8 cellular contexts compared by ENCODE assay signal in genomic region chr9:122122903-122123632, GRCh38. TPM values are rescaled to one million over a fixed set of nuclear protein-coding genes. Genes with fewer than 3 reads are reported as not detected.
A peak's percentile ranks its signal among the peaks of the same experiment; 100 is the strongest.
DNase-seq lines count a peak whose midpoint lies in the region; ATAC-seq and TF ChIP-seq lines count a peak whose summit lies in the region.

No MANE protein-coding gene starts in this region.

- H3K9ac ChIP-seq in DND-41 (ENCODE audit: low read depth, low read length) (no peak overlapping the region), PC-3 (ENCODE audit: low read length) (no peak overlapping the region)

- H3K4me1 ChIP-seq in DND-41 (ENCODE audit: insufficient read depth, low read length) (no peaks in the 10 kb centered on the region), PC-3 (ENCODE audit: insufficient read depth, low read length) (peaks cover 14% of the 10 kb centered on the region), suprapubic skin (peaks cover 19% of the 10 kb centered on the region)

- no peaks in the 10 kb centered on the region; the same call in none of the 2 replicates for H4K20me1 ChIP-seq in DND-41 (ENCODE audit: insufficient read depth, low read length)
- H4K20me1 ChIP-seq in PC-3 (ENCODE audit: low read length): no peaks in the 10 kb centered on the region

- WGBS in suprapubic skin: 30% methylated on average over 13 of the region's 13 CpGs

- peak; percentile 65 for DNase-seq in DND-41
- peak; percentile 72 for DNase-seq in PC-3
- peak; percentile 86 to 90 for DNase-seq in activated T-cell treated with anti-CD3 and anti-CD28 coated beads, Interleukin-2, amount 50 U/mL, for 48 hours
- DNase-seq in fibroblast of the aortic adventitia (ENCODE audit: low read depth): peak; percentile 77
- DNase-seq in occipital lobe (lab: John Stamatoyannopoulos, UW): peak; percentile 31
- no peak for DNase-seq in suprapubic skin (ENCODE audit: low spot score in 2 of 2)

- no TSS peak for BruUV-seq in PC-3 (replicated peaks; lab: Mats Ljungman, UMichigan)

- H3K36me3 ChIP-seq in DND-41 (ENCODE audit: insufficient read depth, low read length): no peaks in the 10 kb centered on the region
- H3K36me3 ChIP-seq in PC-3 (ENCODE audit: low read depth, low read length): no peaks in the 10 kb centered on the region
- no peaks in the 10 kb centered on the region for H3K36me3 ChIP-seq in suprapubic skin

- H3K27ac ChIP-seq in DND-41 (ENCODE audit: low read length) (no peak overlapping the region), PC-3 (ENCODE audit: low read length) (no peak overlapping the region), suprapubic skin (no peak overlapping the region)

- H2AFZ ChIP-seq in DND-41 (ENCODE audit: low read depth, low read length) (no peak overlapping the region), PC-3 (ENCODE audit: low read length) (peak overlapping the region; percentile 38; the same call in 1 of the 2 replicates)

- H3K4me3 ChIP-seq in DND-41 (ENCODE audit: low read depth in 1 of 2, low read length in 2 of 2) (no peak overlapping the region), PC-3 (ENCODE audit: low read length) (no peak overlapping the region), fibroblast of the aortic adventitia (ENCODE audit: low read depth, low read length) (no peak overlapping the region), suprapubic skin (no peak overlapping the region)

- POLR2A ChIA-PET in PC-3 (lab: Charles Lee; ENCODE audit: unreplicated experiment): no interaction called here

- H3K4me2 ChIP-seq in DND-41 (ENCODE audit: insufficient read depth, low read length) (no peak overlapping the region), PC-3 (ENCODE audit: low read length) (no peak overlapping the region)

- ATAC-seq in DND-41 (ENCODE audit: insufficient read depth, low read depth) (peak; percentile 75), HG03432 (IDR thresholded peaks at IDR 0.05; ENCODE audit: unreplicated experiment) (peak; percentile 55), PC-3 (no peak; the same call in 1 of the 2 replicates), GM18861 (IDR thresholded peaks at IDR 0.05; ENCODE audit: unreplicated experiment) (no peak)

- no peaks in the 10 kb centered on the region for H3K27me3 ChIP-seq in DND-41 (ENCODE audit: insufficient read depth, low read length, poor library complexity)
- no peaks in the 10 kb centered on the region for H3K27me3 ChIP-seq in PC-3 (ENCODE audit: low read length)
- H3K27me3 ChIP-seq in suprapubic skin: peaks cover 33% of the 10 kb centered on the region

- no peaks in the 10 kb centered on the region for H3K9me3 ChIP-seq in DND-41 (ENCODE audit: insufficient read depth, low read length, severe bottlenecking)
- no peaks in the 10 kb centered on the region for H3K9me3 ChIP-seq in PC-3 (ENCODE audit: low read length)
- no peaks in the 10 kb centered on the region for H3K9me3 ChIP-seq in suprapubic skin

- no peak for TF ChIP-seq POLR2A in suprapubic skin (IDR thresholded peaks at IDR 0.05)

- H3F3A ChIP-seq in PC-3 (ENCODE audit: low read length, unreplicated experiment): no peaks in the 10 kb centered on the region

- CTCF ChIA-PET in PC-3 (lab: Charles Lee): interaction anchor here (2.9 kb wide), 1 partner anchor 24 kb away, joined by 17 read pairs; no protein-coding TSS in a partner anchor

- H3K79me2 ChIP-seq in DND-41 (ENCODE audit: insufficient read depth, low read length): no peaks in the 10 kb centered on the region
- H3K79me2 ChIP-seq in PC-3 (ENCODE audit: low read length): no peaks in the 10 kb centered on the region

- TF ChIP-seq CTCF in DND-41 (IDR thresholded peaks at IDR 0.05; ENCODE audit: borderline replicate concordance, extremely low read depth, low read length, poor library complexity, severe bottlenecking) (peak; percentile 95), PC-3 (conservative IDR thresholded peaks at IDR 0.05; ENCODE audit: low read depth, low read length) (peak; percentile 97), fibroblast of the aortic adventitia (IDR thresholded peaks at IDR 0.05; ENCODE audit: insufficient read depth, low read length) (peak; percentile 100), suprapubic skin (IDR thresholded peaks at IDR 0.05) (peak; percentile 86 to 96)

- no peak for TF ChIP-seq EP300 in suprapubic skin (IDR thresholded peaks at IDR 0.05)

- intact Hi-C loops in PC-3 (cut with micrococcal nuclease): loop anchor here (1.0 to 10.0 kb wide), 2 partner anchors 24 to 142 kb away; partner anchors contain the start of genes MRRF and RBM18

- no peaks in the 10 kb centered on the region for H3K9me2 ChIP-seq in PC-3 (replicated peaks; ENCODE audit: low read length)

RNA-seq across cellular contexts. Expression of gene TTLL11, which starts 30.0 kb away (rescaled TPM):
- 7.0 and 8.9 TPM in 2 replicates for total RNA-seq in PC-3 (2014; rRNA removed)
- total RNA-seq in fibroblast of the aortic adventitia (ENCODE audit: low replicate concordance): 4.8 and 7.3 TPM in 2 replicates
- 26.8 TPM for total RNA-seq in occipital lobe
- 10 to 100 TPM in 2 of 4 donors, 1 to 10 TPM in 2; 7.2 to 12.1 (median 9.9) TPM for total RNA-seq in suprapubic skin

RNA-seq across cellular contexts. Expression of gene NDUFA8, which starts 36.5 kb away (rescaled TPM):
- total RNA-seq in PC-3 (2014; rRNA removed): 67.5 and 71.4 TPM in 2 replicates
- 23.5 and 25.2 TPM in 2 replicates for total RNA-seq in fibroblast of the aortic adventitia (ENCODE audit: low replicate concordance)
- total RNA-seq in occipital lobe: 18.2 TPM
- total RNA-seq in suprapubic skin: 10 to 100 TPM; 16.3 to 34.4 (median 30.2) TPM

RNA-seq across cellular contexts. Expression of gene MORN5, which starts 36.6 kb away (rescaled TPM):
- total RNA-seq in PC-3 (2014; rRNA removed) (not detected in 2 replicates), fibroblast of the aortic adventitia (ENCODE audit: low replicate concordance) (not detected in 2 replicates), occipital lobe (1.2 TPM), suprapubic skin (not detected)

Comparison
In these comparisons a context has a peak if more than half of its experiments do, and no peak if none do; other contexts are left out.
1. ATAC-seq: peak in DND-41 (single experiment) and HG03432 (single experiment); none in PC-3 (single experiment) and GM18861 (single experiment).
2. DNase-seq: peak in DND-41 (single experiment), PC-3 (single experiment), activated T-cell treated with anti-CD3 and anti-CD28 coated beads, Interleukin-2, amount 50 U/mL, for 48 hours (2 of 2), fibroblast of the aortic adventitia (single experiment) and occipital lobe (single experiment); none in suprapubic skin (0 of 2).
3. Peak in every context shown above with its lines, with median percentiles within 50 percentile points of each other: CTCF ChIP-seq.